Comparison of ENCODE assay signal across 9 cellular contexts in the genomic region with DNA sequence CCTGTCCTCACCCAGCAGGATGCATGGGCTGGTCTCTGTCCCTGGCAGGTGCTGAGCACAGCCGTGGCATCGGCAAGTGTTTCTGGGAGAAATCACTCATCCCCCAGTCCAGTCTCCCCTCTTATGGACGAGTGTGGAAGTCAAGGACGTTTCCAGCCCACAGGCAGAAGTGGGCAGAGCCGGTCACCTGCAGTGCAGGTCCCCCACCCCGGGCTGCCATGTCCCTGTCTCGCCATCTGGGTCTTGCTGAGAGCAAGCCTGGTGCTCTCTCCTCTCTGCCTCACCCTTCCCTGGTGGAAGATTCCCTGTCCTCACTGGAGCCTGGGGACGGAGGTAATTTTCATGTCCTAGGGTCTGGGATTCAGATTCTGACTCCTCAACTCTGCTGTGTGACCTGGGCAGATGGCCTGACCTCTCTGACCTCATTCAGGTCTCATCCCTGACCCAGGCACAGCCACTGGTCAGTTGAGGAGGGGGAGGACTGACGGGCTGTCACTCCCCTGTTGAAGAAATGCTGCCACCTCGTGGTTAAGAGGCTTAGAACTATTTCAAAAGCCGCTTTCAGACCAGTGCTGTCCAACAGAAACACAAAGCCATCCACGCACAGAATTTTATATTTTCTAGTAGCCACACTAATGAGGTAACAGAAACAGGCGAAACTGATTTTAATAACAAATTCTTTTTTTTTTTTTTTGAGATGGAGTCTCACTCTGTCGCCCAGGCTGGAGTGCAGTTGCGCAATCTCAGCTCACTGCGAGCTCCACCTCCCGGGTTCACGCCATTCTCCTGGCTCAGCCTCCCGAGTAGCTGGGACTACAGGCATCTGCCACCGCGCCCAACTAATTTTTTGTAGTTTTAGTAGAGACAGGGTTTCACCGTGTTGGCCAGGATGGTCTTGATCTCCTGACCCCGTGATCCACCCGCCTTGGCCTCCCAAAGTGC. TPM values are rescaled to one million over a fixed set of nuclear protein-coding genes. Genes with fewer than 3 reads are reported as not detected.
A peak's percentile ranks its signal among the peaks of the same experiment; 100 is the strongest.
DNase-seq lines count a peak whose midpoint lies in the region; FAIRE-seq and TF ChIP-seq lines count a peak whose summit lies in the region.
"Had no signal": no experiment of that assay in that cellular context is flagged by ENCODE, and none has a peak within 500 bp of the region (broad histone marks: within the 10 kb centered on the region; RNA-seq: fewer than 3 reads in every experiment).

No MANE protein-coding gene starts in this region.

- no peak overlapping the region for H3K9ac ChIP-seq in endothelial cell of umbilical vein (replicated peaks; ENCODE audit: extremely low read depth, insufficient read depth, low read length)

- H2AFZ ChIP-seq in endothelial cell of umbilical vein (ENCODE audit: low read depth, low read length), result no peak overlapping the region

- POLR2A ChIA-PET in endothelial cell of umbilical vein (lab: Charles Lee), result no interaction called here

- no peak overlapping the region for H3K4me3 ChIP-seq in endothelial cell of umbilical vein (replicated peaks in 1 of 3; ENCODE audit: insufficient read depth in 1 of 3, low read depth in 1 of 3, low read length in 3 of 3)

- CTCF ChIA-PET in endothelial cell of umbilical vein (lab: Charles Lee), result interaction anchor here (0.8 to 2.5 kb wide), 2 partner anchors 124 to 126 kb away, joined by 4 to 26 read pairs; no protein-coding TSS in a partner anchor

- H4K20me1 ChIP-seq in endothelial cell of umbilical vein (replicated peaks; ENCODE audit: control insufficient read depth, extremely low read depth, insufficient read depth, low read length), result no peaks in the 10 kb centered on the region

- intact Hi-C loops in endothelial cell of umbilical vein (cut with micrococcal nuclease) (loop anchor here (10.0 kb wide), 1 partner anchor 330 kb away; the partner anchor contains the start of gene HTRA3), posterior vena cava (cut with DNase I) (loop anchor here (2.0 to 5.0 kb wide), 2 partner anchors 67 to 124 kb away; no protein-coding TSS in a partner anchor)
- intact Hi-C loops in activated T-helper 1 cell treated with anti-CD3 and anti-CD28 coated beads, Interleukin-12 subunit alpha, Interleukin-12 subunit beta, Interleukin-2, Interleukin-4 antibody, amounts not matched to agents 30 ng/mL and 10 ng/mL and 1 ng/mL, durations not matched to agents 14 hours and 24 hours and 36 hours (cut with micrococcal nuclease), result no loop called here

- H3K36me3 ChIP-seq in endothelial cell of umbilical vein (ENCODE audit: control insufficient read depth in 2 of 2, extremely low read depth in 1 of 2, insufficient read depth in 2 of 2, low read length in 2 of 2), result no peaks in the 10 kb centered on the region

- no peak overlapping the region for H3K4me2 ChIP-seq in endothelial cell of umbilical vein (ENCODE audit: insufficient read depth, low read length)

- peaks cover 10% of the 10 kb centered on the region for H3K27me3 Mint-ChIP-seq in activated T-helper 1 cell treated with anti-CD3 and anti-CD28 coated beads, Interleukin-12 subunit alpha, Interleukin-12 subunit beta, Interleukin-2, Interleukin-4 antibody, amounts not matched to agents 30 ng/mL and 10 ng/mL and 1 ng/mL, durations not matched to agents 14 hours and 24 hours and 36 hours (ENCODE audit: insufficient read depth)

- no peak for TF ChIP-seq POLR2A in endothelial cell of umbilical vein (IDR thresholded peaks at IDR 0.05; ENCODE audit: low read depth, low read length)

- TF ChIP-seq CTCF in endothelial cell of umbilical vein (IDR thresholded peaks at IDR 0.05; ENCODE audit: extremely low read depth in 1 of 2, insufficient read depth in 1 of 2, low read depth in 1 of 2, low read length in 2 of 2), result peak; percentile 49 to 63

- H3K9me3 Mint-ChIP-seq in activated T-helper 1 cell treated with anti-CD3 and anti-CD28 coated beads, Interleukin-12 subunit alpha, Interleukin-12 subunit beta, Interleukin-2, Interleukin-4 antibody, amounts not matched to agents 30 ng/mL and 10 ng/mL and 1 ng/mL, durations not matched to agents 14 hours and 24 hours and 36 hours, result no peaks in the 10 kb centered on the region

- no peaks in the 10 kb centered on the region for H3K79me2 ChIP-seq in endothelial cell of umbilical vein (ENCODE audit: control insufficient read depth, insufficient read depth, low read length)

- no peaks in the 10 kb centered on the region for H3K9me1 ChIP-seq in endothelial cell of umbilical vein (replicated peaks; ENCODE audit: control insufficient read depth, extremely low read depth, insufficient read depth, low read length)

- peak; percentile 5 for DNase-seq in NCI-H510A treated with DMSO at 0.1 percent for 48 hours (lab: John Stamatoyannopoulos, UW)
- DNase-seq in NCI-H510A (lab: John Stamatoyannopoulos, UW), result no peak
- DNase-seq in HK-2 (ENCODE audit: unreplicated experiment), result peak; percentile 60
- DNase-seq in RKO (ENCODE audit: low spot score), result peak; percentile 83
- DNase-seq in endothelial cell of umbilical vein (ENCODE audit: low read depth, low spot score), result peak; percentile 53
- DNase-seq in medulla oblongata (ENCODE audit: extremely low spot score), result peak; percentile 80
- no peak for DNase-seq in activated T-helper 1 cell treated with anti-CD3 and anti-CD28 coated beads, Interleukin-12 subunit alpha, Interleukin-12 subunit beta, Interleukin-2, Interleukin-4 antibody, amounts not matched to agents 30 ng/mL and 10 ng/mL and 1 ng/mL, durations not matched to agents 14 hours and 24 hours and 36 hours (ENCODE audit: low spot score)
- DNase-seq in posterior vena cava (ENCODE audit: low spot score), result no peak

- H3K4me1 ChIP-seq in endothelial cell of umbilical vein (ENCODE audit: control insufficient read depth, extremely low read depth, insufficient read depth, low read length), result no peaks in the 10 kb centered on the region

- peak; percentile 81 for FAIRE-seq in endothelial cell of umbilical vein (lab: Jason Lieb, UNC)

- H3K27me3 ChIP-seq in endothelial cell of umbilical vein (ENCODE audit: control insufficient read depth in 2 of 2, insufficient read depth in 2 of 2, low read length in 2 of 2), result peaks cover 22 to 26% of the 10 kb centered on the region in 2 experiments

- no peaks in the 10 kb centered on the region for H3K36me3 Mint-ChIP-seq in activated T-helper 1 cell treated with anti-CD3 and anti-CD28 coated beads, Interleukin-12 subunit alpha, Interleukin-12 subunit beta, Interleukin-2, Interleukin-4 antibody, amounts not matched to agents 30 ng/mL and 10 ng/mL and 1 ng/mL, durations not matched to agents 14 hours and 24 hours and 36 hours (ENCODE audit: low read depth)

- no peak overlapping the region for H3K4me3 Mint-ChIP-seq in activated T-helper 1 cell treated with anti-CD3 and anti-CD28 coated beads, Interleukin-12 subunit alpha, Interleukin-12 subunit beta, Interleukin-2, Interleukin-4 antibody, amounts not matched to agents 30 ng/mL and 10 ng/mL and 1 ng/mL, durations not matched to agents 14 hours and 24 hours and 36 hours

- no peak overlapping the region for H3K27ac Mint-ChIP-seq in activated T-helper 1 cell treated with anti-CD3 and anti-CD28 coated beads, Interleukin-12 subunit alpha, Interleukin-12 subunit beta, Interleukin-2, Interleukin-4 antibody, amounts not matched to agents 30 ng/mL and 10 ng/mL and 1 ng/mL, durations not matched to agents 14 hours and 24 hours and 36 hours

- BruUV-seq in endothelial cell of umbilical vein (replicated peaks; lab: Mats Ljungman, UMichigan), result no TSS peak

- dilution Hi-C loops in endothelial cell of umbilical vein (cut with MboI; ENCODE audit: extremely low pct_ligation_motif_present, low sequenced_read_pairs), result no loop called here

- no peaks in the 10 kb centered on the region for H3K9me3 ChIP-seq in endothelial cell of umbilical vein (replicated peaks; ENCODE audit: control insufficient read depth, insufficient read depth, low read length)

- no peak overlapping the region for H3K27ac ChIP-seq in endothelial cell of umbilical vein (ENCODE audit: insufficient read depth, low read depth, low read length)

- H3K4me1 Mint-ChIP-seq in activated T-helper 1 cell treated with anti-CD3 and anti-CD28 coated beads, Interleukin-12 subunit alpha, Interleukin-12 subunit beta, Interleukin-2, Interleukin-4 antibody, amounts not matched to agents 30 ng/mL and 10 ng/mL and 1 ng/mL, durations not matched to agents 14 hours and 24 hours and 36 hours (ENCODE audit: low read depth), result no peaks in the 10 kb centered on the region

TF ChIP-seq in endothelial cell of umbilical vein, 7 proteins besides CTCF, POLR2A, EP300 and RAD21 (continues in another document):
- no peak for TF ChIP-seq POLR2AphosphoS5 (IDR thresholded peaks at IDR 0.05; ENCODE audit: insufficient read depth, low read depth, low read length)
- no peak for TF ChIP-seq EZH2 (IDR thresholded peaks at IDR 0.05; ENCODE audit: borderline replicate concordance, low read depth, low read length, severe bottlenecking)
- no peak for TF ChIP-seq GATA2 (IDR thresholded peaks at IDR 0.05; ENCODE audit: insufficient read depth, insufficient read length, low read depth, low read length)

RNA-seq across cellular contexts. Expression of gene CPZ, which starts 1.8 kb away (rescaled TPM):
- not detected in 2 replicates for total RNA-seq in endothelial cell of umbilical vein
- polyA plus RNA-seq in endothelial cell of umbilical vein, result not detected in 2 replicates
- not detected in 2 replicates for polyA plus RNA-seq in endothelial cell of umbilical vein (2011; cell fraction: cytosol; rRNA removed)
- not detected in 2 replicates for polyA plus RNA-seq in endothelial cell of umbilical vein (2011; cell fraction: nucleus; rRNA removed)
- not detected in 2 replicates for polyA plus RNA-seq in endothelial cell of umbilical vein (2012)
- polyA minus RNA-seq in endothelial cell of umbilical vein, result not detected in 2 replicates
- polyA minus RNA-seq in endothelial cell of umbilical vein (2011; cell fraction: cytosol; rRNA and poly(A)+ RNA removed), result 0.61 TPM
- not detected in 2 replicates for polyA minus RNA-seq in endothelial cell of umbilical vein (2011; cell fraction: nucleus; rRNA and poly(A)+ RNA removed)
- not detected in 2 replicates for total RNA-seq in activated T-helper 1 cell treated with anti-CD3 and anti-CD28 coated beads, Interleukin-12 subunit alpha, Interleukin-12 subunit beta, Interleukin-2, Interleukin-4 antibody, amounts not matched to agents 30 ng/mL and 10 ng/mL and 1 ng/mL, durations not matched to agents 14 hours and 24 hours and 36 hours
- 10 to 100 TPM in 1 of 2 donors, 1 to 10 TPM in 1; 5.3 to 15.6 TPM for total RNA-seq in posterior vena cava

RNA-seq across cellular contexts. Expression of gene GPR78, which starts 14.2 kb away (rescaled TPM):
- total RNA-seq in endothelial cell of umbilical vein (not detected in 2 replicates), posterior vena cava (under 1 TPM; 0.09 to 0.10 TPM)
- polyA plus RNA-seq in endothelial cell of umbilical vein, result not detected in 2 replicates
- polyA plus RNA-seq in endothelial cell of umbilical vein (2011; cell fraction: cytosol; rRNA removed), result not detected in 2 replicates
- not detected in 2 replicates for polyA plus RNA-seq in endothelial cell of umbilical vein (2011; cell fraction: nucleus; rRNA removed)
- polyA plus RNA-seq in endothelial cell of umbilical vein (2012), result not detected in 2 replicates
- polyA minus RNA-seq in endothelial cell of umbilical vein, result not detected in 2 replicates
- polyA minus RNA-seq in endothelial cell of umbilical vein (2011; cell fraction: cytosol; rRNA and poly(A)+ RNA removed), result not detected
- not detected in 2 replicates for polyA minus RNA-seq in endothelial cell of umbilical vein (2011; cell fraction: nucleus; rRNA and poly(A)+ RNA removed)
- not detected in 2 replicates for total RNA-seq in activated T-helper 1 cell treated with anti-CD3 and anti-CD28 coated beads, Interleukin-12 subunit alpha, Interleukin-12 subunit beta, Interleukin-2, Interleukin-4 antibody, amounts not matched to agents 30 ng/mL and 10 ng/mL and 1 ng/mL, durations not matched to agents 14 hours and 24 hours and 36 hours
- total RNA-seq: subcutaneous adipose tissue had no signal

Comparison
In these comparisons a context has a peak if more than half of its experiments do, and no peak if none do; other contexts are left out.
1. DNase-seq: peak in NCI-H510A treated with DMSO at 0.1 percent for 48 hours (single experiment), HK-2 (single experiment), RKO (single experiment), endothelial cell of umbilical vein (single experiment) and medulla oblongata (single experiment); none in NCI-H510A (single experiment), activated T-helper 1 cell treated with anti-CD3 and anti-CD28 coated beads, Interleukin-12 subunit alpha, Interleukin-12 subunit beta, Interleukin-2, Interleukin-4 antibody, amounts not matched to agents 30 ng/mL and 10 ng/mL and 1 ng/mL, durations not matched to agents 14 hours and 24 hours and 36 hours (single experiment) and posterior vena cava (single experiment).